ENCODE assay signal across 28 cellular contexts in genomic region chr3:195768831-195769303, GRCh38. TPM values are rescaled to one million over a fixed set of nuclear protein-coding genes. Genes with fewer than 3 reads are reported as not detected.
DNase-seq lines count a peak whose midpoint lies in the region; FAIRE-seq and TF ChIP-seq lines count a peak whose summit lies in the region.
"Had no signal": no experiment of that assay in that cellular context is flagged by ENCODE, and none has a peak within 500 bp of the region (broad histone marks: within the 10 kb centered on the region; RNA-seq: fewer than 3 reads in every experiment).

No MANE protein-coding gene starts in this region.

- H3K4me3 Mint-ChIP-seq in CD4-positive, alpha-beta memory T cell = no peak overlapping the region
- H3K4me3 Mint-ChIP-seq in type B pancreatic cell = no peak overlapping the region
- H3K4me3 Mint-ChIP-seq: activated CD4-positive, alpha-beta T cell treated with anti-CD3 and anti-CD28 coated beads, Interleukin-2, amount 10 ng/mL, durations not matched to agents 24 days and 14 days; effector memory CD8-positive, alpha-beta T cell; stimulated activated effector memory CD8-positive, alpha-beta T cell treated with anti-CD3 and anti-CD28 coated beads, Interleukin-12 subunit alpha, Interleukin-12 subunit beta, amount 100 ng/mL, for 72 hours had no signal

- no peaks in the 10 kb centered on the region for H3K36me3 Mint-ChIP-seq in CD4-positive, alpha-beta memory T cell
- no peaks in the 10 kb centered on the region for H3K36me3 Mint-ChIP-seq in type B pancreatic cell

- H3K27ac Mint-ChIP-seq in CD4-positive, alpha-beta memory T cell = peak overlapping the region in 1 of 7 donors; percentile 46
- no peak overlapping the region for H3K27ac Mint-ChIP-seq in type B pancreatic cell
- H3K27ac Mint-ChIP-seq: activated CD4-positive, alpha-beta T cell treated with anti-CD3 and anti-CD28 coated beads, Interleukin-2, amount 10 ng/mL, durations not matched to agents 24 days and 14 days had no signal

- no peaks in the 10 kb centered on the region for H3K9me3 ChIP-seq in CD4-positive, alpha-beta memory T cell (ENCODE audit: control insufficient read depth in 1 of 2, low read length in 2 of 2)
- H3K9me3 ChIP-seq: HAP-1, right lobe of liver, tibial artery had no signal

- intact Hi-C loops in CD4-positive, alpha-beta memory T cell (cut with micrococcal nuclease) = no loop called here

- CTCF ChIA-PET in CD4-positive, alpha-beta memory T cell (lab: Charles Lee; ENCODE audit: partially characterized antibody) = no interaction called here

- H3K27ac ChIP-seq in CD4-positive, alpha-beta memory T cell (ENCODE audit: low read depth, low read length) = no peak overlapping the region
- H3K27ac ChIP-seq: BLaER1, right lobe of liver, RWPE1, tibial artery had no signal

- POLR2A ChIA-PET in CD4-positive, alpha-beta memory T cell (lab: Charles Lee; ENCODE audit: partially characterized antibody) = no interaction called here

- TF ChIP-seq CTCF in type B pancreatic cell (conservative IDR thresholded peaks at IDR 0.05) = no peak

- H3K9me3 Mint-ChIP-seq in CD4-positive, alpha-beta memory T cell = no peaks in the 10 kb centered on the region
- no peaks in the 10 kb centered on the region for H3K9me3 Mint-ChIP-seq in type B pancreatic cell
- H3K9me3 Mint-ChIP-seq: effector memory CD8-positive, alpha-beta T cell; stimulated activated effector memory CD8-positive, alpha-beta T cell treated with anti-CD3 and anti-CD28 coated beads, Interleukin-12 subunit alpha, Interleukin-12 subunit beta, amount 100 ng/mL, for 72 hours had no signal

- H3K4me1 Mint-ChIP-seq in CD4-positive, alpha-beta memory T cell = no peaks in the 10 kb centered on the region
- no peaks in the 10 kb centered on the region for H3K4me1 Mint-ChIP-seq in type B pancreatic cell (ENCODE audit: unreplicated experiment)
- H3K4me1 Mint-ChIP-seq: activated CD4-positive, alpha-beta T cell treated with anti-CD3 and anti-CD28 coated beads, Interleukin-2, amount 10 ng/mL, durations not matched to agents 24 days and 14 days; stimulated activated effector memory CD8-positive, alpha-beta T cell treated with anti-CD3 and anti-CD28 coated beads, Interleukin-12 subunit alpha, Interleukin-12 subunit beta, amount 100 ng/mL, for 72 hours had no signal

- H3K4me1 ChIP-seq in CD4-positive, alpha-beta memory T cell (ENCODE audit: insufficient read depth, low read length) = no peaks in the 10 kb centered on the region
- H3K4me1 ChIP-seq: HAP-1, right lobe of liver, tibial artery had no signal

- FAIRE-seq in frontal cortex (lab: Jason Lieb, UNC) = no peak
- FAIRE-seq: GM12878, TTC549 had no signal

- no peaks in the 10 kb centered on the region for H3K36me3 ChIP-seq in CD4-positive, alpha-beta memory T cell (ENCODE audit: insufficient read depth, low read length)
- H3K36me3 ChIP-seq: BLaER1, HAP-1, right lobe of liver, tibial artery had no signal

- H3K27me3 ChIP-seq in CD4-positive, alpha-beta memory T cell (ENCODE audit: insufficient read depth, low read length) = no peaks in the 10 kb centered on the region
- H3K27me3 ChIP-seq: BLaER1, right lobe of liver had no signal

- H3K27me3 Mint-ChIP-seq in CD4-positive, alpha-beta memory T cell = peaks cover 0 to 10% of the 10 kb centered on the region in 2 donors
- no peaks in the 10 kb centered on the region for H3K27me3 Mint-ChIP-seq in type B pancreatic cell
- H3K27me3 Mint-ChIP-seq: activated CD4-positive, alpha-beta T cell treated with anti-CD3 and anti-CD28 coated beads, Interleukin-2, amount 10 ng/mL, durations not matched to agents 24 days and 14 days had no signal

- H3K4me3 ChIP-seq in CD4-positive, alpha-beta memory T cell (ENCODE audit: low read length in 2 of 2) = no peak overlapping the region
- H3K4me3 ChIP-seq: BLaER1, GM12878, HAP-1, lung, right lobe of liver, tibial artery had no signal

- DNase-seq in GM03348 (ENCODE audit: low spot score) (peak; percentile 39), LHCN-M2 (ENCODE audit: low read depth) (peak; percentile 5), epidermal melanocyte (ENCODE audit: insufficient read length, low spot score) (peak; percentile 14), stromal cell of bone marrow (ENCODE audit: low read depth) (peak; percentile 6), type B pancreatic cell (ENCODE audit: extremely low spot score, unreplicated experiment) (no peak), frontal cortex (ENCODE audit: low spot score in 2 of 2) (no peak)
- no peak for DNase-seq in CD4-positive, alpha-beta memory T cell
- DNase-seq: activated CD4-positive, alpha-beta T cell treated with anti-CD3 and anti-CD28 coated beads, Interleukin-2, amount 10 ng/mL, durations not matched to agents 24 days and 14 days; activated naive CD4-positive, alpha-beta T cell treated with Interleukin-2 at 50 U/mL for 16 hours; effector memory CD8-positive, alpha-beta T cell; GF-D8; NCI-H146; NCI-H446 treated with DMSO at 0.1 percent for 48 hours; occipital lobe; SW 1271; tibial artery had no signal

RNA-seq across cellular contexts. Expression of gene MUC4, which starts 42.9 kb away (rescaled TPM):
- total RNA-seq in LHCN-M2 (2014; rRNA removed) = not detected in 2 replicates
- not detected for polyA plus RNA-seq in LHCN-M2 (2012)
- total RNA-seq in CD4-positive, alpha-beta memory T cell = not detected
- not detected for polyA plus RNA-seq in CD4-positive, alpha-beta memory T cell
- total RNA-seq in type B pancreatic cell (ENCODE audit: low replicate concordance) = 1.9 and 2.4 TPM in 2 replicates
- 0.41 TPM for total RNA-seq in frontal cortex
- total RNA-seq: chondrocyte, fibroblast of lung, MCF 10A, myocyte, occipital lobe had no signal
- polyA plus RNA-seq: fibroblast of lung had no signal

RNA-seq across cellular contexts. Expression of gene MUC20, which starts 48.1 kb away (rescaled TPM):
- total RNA-seq in LHCN-M2 (2014; rRNA removed) = not detected in 2 replicates
- 0.32 TPM for polyA plus RNA-seq in LHCN-M2 (2012)
- total RNA-seq in CD4-positive, alpha-beta memory T cell = 10 to 100 TPM in 1 of 2 experiments, 1 to 10 TPM in 1; 9.9 to 12.5 TPM
- polyA plus RNA-seq in CD4-positive, alpha-beta memory T cell = under 1 TPM; 0.54 to 0.70 TPM
- total RNA-seq in type B pancreatic cell (ENCODE audit: low replicate concordance) = 19.7 and 20.0 TPM in 2 replicates
- 2.0 TPM for total RNA-seq in frontal cortex

Comparison
In these comparisons a context has a peak if more than half of its experiments do, and no peak if none do; other contexts are left out.
1. DNase-seq: peak in GM03348 (single experiment), LHCN-M2 (single experiment), epidermal melanocyte (single experiment) and stromal cell of bone marrow (single experiment); none in CD4-positive, alpha-beta memory T cell (0 of 5), type B pancreatic cell (single experiment) and frontal cortex (0 of 2).